ENCODE assay signal across 16 cellular contexts in the genomic region with DNA sequence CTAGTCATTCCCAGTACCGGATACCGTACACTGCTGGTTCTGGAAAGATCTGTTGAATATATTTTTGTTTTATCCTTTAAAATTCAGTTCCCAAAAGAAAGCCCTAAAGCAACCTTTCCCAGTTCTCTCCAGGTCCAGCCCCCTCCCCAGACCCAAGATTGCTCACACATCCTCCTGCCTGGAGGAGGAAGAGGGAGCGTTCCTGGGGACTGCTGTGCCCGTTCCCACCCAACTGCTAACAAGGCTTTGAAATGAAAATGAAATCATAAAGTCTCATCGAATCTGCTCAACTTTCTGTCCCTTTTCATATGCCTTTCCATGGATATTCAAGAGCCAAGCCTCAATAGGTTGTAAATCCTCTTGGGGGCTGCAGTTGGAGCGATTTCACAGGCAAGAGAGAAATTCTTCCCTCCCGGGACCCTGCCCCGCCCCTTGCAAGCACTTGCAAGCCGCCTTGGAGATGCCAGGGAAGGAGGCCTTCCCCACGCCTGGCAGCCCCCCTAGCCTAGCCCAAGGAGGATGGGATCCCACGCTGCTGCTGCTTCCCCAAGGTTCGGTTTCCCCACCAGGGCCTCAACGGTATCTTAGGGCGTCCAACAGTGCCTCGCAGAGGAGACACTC.
"Had no signal": no experiment of that assay in that cellular context is flagged by ENCODE, and none has a peak within 500 bp of the region (broad histone marks: within the 10 kb centered on the region; RNA-seq: fewer than 3 reads in every experiment).

No MANE protein-coding gene starts in this region.

- H3K4me3 ChIP-seq: ascending aorta, colonic mucosa, left lung, thoracic aorta had no signal

- H3K4me3 Mint-ChIP-seq: activated CD4-positive, alpha-beta memory T cell treated with anti-CD3 and anti-CD28 coated beads, Interleukin-2, amount 10 ng/mL, durations not matched to agents 7 days and 5 days; activated naive CD4-positive, alpha-beta T cell treated with anti-CD3 and anti-CD28 coated beads, Interleukin-2, amount 10 ng/mL, durations not matched to agents 7 days and 5 days; activated T-cell treated with anti-CD3 and anti-CD28 coated beads, Interleukin-2, amount 50 U/mL, for 24 hours; memory B cell; natural killer cell; stimulated activated effector memory CD8-positive, alpha-beta T cell treated with anti-CD3 and anti-CD28 coated beads, Interleukin-12 subunit alpha, Interleukin-12 subunit beta, amount 100 ng/mL, for 72 hours; T-helper 17 cell had no signal

- H3K9me3 Mint-ChIP-seq: activated CD4-positive, alpha-beta memory T cell treated with anti-CD3 and anti-CD28 coated beads, Interleukin-2, amount 10 ng/mL, durations not matched to agents 7 days and 5 days; activated naive CD4-positive, alpha-beta T cell treated with anti-CD3 and anti-CD28 coated beads, Interleukin-2, amount 10 ng/mL, durations not matched to agents 7 days and 5 days; activated T-cell treated with anti-CD3 and anti-CD28 coated beads, Interleukin-2, amount 50 U/mL, for 24 hours; memory B cell; natural killer cell; stimulated activated effector memory CD8-positive, alpha-beta T cell treated with anti-CD3 and anti-CD28 coated beads, Interleukin-12 subunit alpha, Interleukin-12 subunit beta, amount 100 ng/mL, for 72 hours had no signal

- ATAC-seq: left lung; natural killer cell; stimulated activated effector memory CD8-positive, alpha-beta T cell treated with anti-CD3 and anti-CD28 coated beads, Interleukin-12 subunit alpha, Interleukin-12 subunit beta, amount 100 ng/mL, for 72 hours; T-helper 17 cell had no signal

- H3K4me1 Mint-ChIP-seq: activated CD4-positive, alpha-beta memory T cell treated with anti-CD3 and anti-CD28 coated beads, Interleukin-2, amount 10 ng/mL, durations not matched to agents 7 days and 5 days; activated naive CD4-positive, alpha-beta T cell treated with anti-CD3 and anti-CD28 coated beads, Interleukin-2, amount 10 ng/mL, durations not matched to agents 7 days and 5 days; memory B cell; natural killer cell; stimulated activated effector memory CD8-positive, alpha-beta T cell treated with anti-CD3 and anti-CD28 coated beads, Interleukin-12 subunit alpha, Interleukin-12 subunit beta, amount 100 ng/mL, for 72 hours; T-helper 17 cell had no signal

- H3K27ac ChIP-seq: ascending aorta, colonic mucosa, left lung, thoracic aorta had no signal

- H3K27me3 Mint-ChIP-seq: activated CD4-positive, alpha-beta memory T cell treated with anti-CD3 and anti-CD28 coated beads, Interleukin-2, amount 10 ng/mL, durations not matched to agents 7 days and 5 days had no signal

- H3K27ac Mint-ChIP-seq: activated CD4-positive, alpha-beta memory T cell treated with anti-CD3 and anti-CD28 coated beads, Interleukin-2, amount 10 ng/mL, durations not matched to agents 7 days and 5 days; activated naive CD4-positive, alpha-beta T cell treated with anti-CD3 and anti-CD28 coated beads, Interleukin-2, amount 10 ng/mL, durations not matched to agents 7 days and 5 days; activated T-cell treated with anti-CD3 and anti-CD28 coated beads, Interleukin-2, amount 50 U/mL, for 24 hours; memory B cell; natural killer cell; stimulated activated effector memory CD8-positive, alpha-beta T cell treated with anti-CD3 and anti-CD28 coated beads, Interleukin-12 subunit alpha, Interleukin-12 subunit beta, amount 100 ng/mL, for 72 hours; T-helper 17 cell had no signal

- H3K4me1 ChIP-seq: ascending aorta, colonic mucosa, left lung had no signal

- H3K9me3 ChIP-seq: ascending aorta, colonic mucosa, left lung, thoracic aorta had no signal

- H3K36me3 Mint-ChIP-seq: activated naive CD4-positive, alpha-beta T cell treated with anti-CD3 and anti-CD28 coated beads, Interleukin-2, amount 10 ng/mL, durations not matched to agents 7 days and 5 days; memory B cell; natural killer cell; stimulated activated effector memory CD8-positive, alpha-beta T cell treated with anti-CD3 and anti-CD28 coated beads, Interleukin-12 subunit alpha, Interleukin-12 subunit beta, amount 100 ng/mL, for 72 hours had no signal

- H3K27me3 ChIP-seq: ascending aorta, colonic mucosa had no signal

- DNase-seq: activated CD4-positive, alpha-beta memory T cell treated with anti-CD3 and anti-CD28 coated beads, Interleukin-2, amount 10 ng/mL, durations not matched to agents 7 days and 5 days; activated CD4-positive, alpha-beta T cell treated with anti-CD3 and anti-CD28 coated beads for 4 hours; activated naive CD4-positive, alpha-beta T cell treated with anti-CD3 and anti-CD28 coated beads, Interleukin-2, amount 10 ng/mL, durations not matched to agents 7 days and 5 days; activated T-cell treated with anti-CD3 and anti-CD28 coated beads, Interleukin-2, amount 50 U/mL, for 24 hours; colonic mucosa; foreskin fibroblast; glutamatergic neuron; hypothalamus; left lung; natural killer cell; occipital lobe; T-helper 17 cell had no signal

- H3K36me3 ChIP-seq: ascending aorta, colonic mucosa, left lung, thoracic aorta had no signal
